ENCODE assay signal across 8 cellular contexts in the genomic region with DNA sequence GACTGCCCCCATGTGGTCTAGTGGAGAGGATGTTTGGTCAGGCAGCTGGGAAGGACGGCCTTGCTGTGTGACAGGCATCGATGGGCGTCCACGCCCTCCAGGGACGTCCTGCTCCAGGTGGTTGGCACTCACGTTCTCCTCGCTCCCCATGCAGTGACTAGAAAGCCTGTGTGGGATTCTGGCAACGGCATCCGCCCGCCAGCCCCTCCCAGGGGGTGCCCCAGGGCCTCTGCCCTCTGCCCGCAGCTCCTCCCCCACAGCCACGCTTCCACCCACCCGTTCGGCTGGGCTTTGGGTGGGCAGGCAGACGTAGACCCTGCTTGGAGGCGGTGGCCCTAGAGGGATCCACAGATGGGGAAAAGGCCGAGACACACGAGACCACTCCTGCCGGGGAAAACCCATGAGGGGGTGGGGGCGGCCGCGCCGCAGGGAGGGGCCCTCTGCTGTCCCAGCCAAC. TPM values are rescaled to one million over a fixed set of nuclear protein-coding genes. Genes with fewer than 3 reads are reported as not detected.
DNase-seq lines count a peak whose midpoint lies in the region; ATAC-seq, FAIRE-seq and TF ChIP-seq lines count a peak whose summit lies in the region.

No MANE protein-coding gene starts in this region.

- H3K36me3 Mint-ChIP-seq in activated T-cell treated with anti-CD3 and anti-CD28 coated beads, Interleukin-2, amount 50 U/mL, for 4 hours (ENCODE audit: insufficient read depth) = peaks cover 13% of the 10 kb centered on the region

- no peak overlapping the region for H3K9ac ChIP-seq in IMR-90 (ENCODE audit: low read depth, low read length)

- peak overlapping the region; percentile 76 for H3K4me3 Mint-ChIP-seq in activated T-cell treated with anti-CD3 and anti-CD28 coated beads, Interleukin-2, amount 50 U/mL, for 4 hours

- TF ChIP-seq RAD21 in IMR-90 (IDR thresholded peaks at IDR 0.05; ENCODE audit: low read length) = peak; percentile 22; the same call in 1 of the 2 replicates

- H3K27ac ChIP-seq in IMR-90 (ENCODE audit: insufficient read depth, low read length) (no peak overlapping the region), heart right ventricle (peak overlapping the region in 1 of 10 donors; percentile 88), small intestine (ENCODE audit: low read depth in 1 of 2, low read length in 1 of 2) (peak overlapping the region in 1 of 2 donors; percentile 49)

- CTCF ChIA-PET in IMR-90 (lab: Yijun Ruan, JAX) = no interaction called here

- TF ChIP-seq POLR2A in IMR-90 (IDR thresholded peaks at IDR 0.05; ENCODE audit: low read depth, low read length) = no peak

- dilution Hi-C loops in IMR-90 (cut with HindIII; ENCODE audit: low sequenced_read_pairs, unreplicated experiment) = no loop called here

- no peak for FAIRE-seq in small intestine (lab: Jason Lieb, UNC)

- H2AFZ ChIP-seq in IMR-90 (replicated peaks; ENCODE audit: low read length, poor library complexity) = no peak overlapping the region

- no peak overlapping the region for H3K18ac ChIP-seq in IMR-90 (ENCODE audit: low read depth, low read length)

- peaks cover 11% of the 10 kb centered on the region for H3K4me1 ChIP-seq in IMR-90 (ENCODE audit: control insufficient read depth, insufficient read depth, low read length)
- H3K4me1 ChIP-seq in heart right ventricle = peaks cover 1 to 36% (median 26%) of the 10 kb centered on the region in 9 donors
- H3K4me1 ChIP-seq in small intestine (ENCODE audit: control insufficient read depth in 2 of 2, insufficient read depth in 1 of 2, low read depth in 1 of 2, low read length in 1 of 2) = peaks cover 0 to 4% of the 10 kb centered on the region in 2 donors

- DNase-seq in DMS53 treated with DMSO at 0.1 percent for 48 hours (lab: John Stamatoyannopoulos, UW; ENCODE audit: unreplicated experiment) (peak; percentile 83), GM20000 (ENCODE audit: low spot score) (peak; percentile 88), IMR-90 (peak; percentile 13), heart right ventricle (peak in 1 of 2 donors; percentile 22), small intestine (peak; percentile 58), middle frontal gyrus (ENCODE audit: extremely low spot score, low spot score) (no peak), NCI-H69 (lab: John Stamatoyannopoulos, UW) (no peak)
- DNase-seq in activated T-cell treated with anti-CD3 and anti-CD28 coated beads, Interleukin-2, amount 50 U/mL, for 4 hours = peak; percentile 43

- H3K23ac ChIP-seq in IMR-90 (ENCODE audit: low read depth, low read length) = no peak overlapping the region

- no peak for ATAC-seq in IMR-90 (ENCODE audit: low read depth)
- ATAC-seq in activated T-cell treated with anti-CD3 and anti-CD28 coated beads, Interleukin-2, amount 50 U/mL, for 4 hours = peak; percentile 28 to 44
- peak in 6 of 8 donors; percentile 12 to 45 (median 34) for ATAC-seq in heart right ventricle

- in situ Hi-C loops in IMR-90 (cut with MboI; ENCODE audit: low sequenced_read_pairs) = no loop called here

- TF ChIP-seq CTCF in GM20000 (IDR thresholded peaks at IDR 0.05; ENCODE audit: extremely low read depth, missing control alignments) = no peak
- TF ChIP-seq CTCF in IMR-90 (conservative IDR thresholded peaks at IDR 0.05; ENCODE audit: low read depth, low read length) = peak; percentile 30
- TF ChIP-seq CTCF in heart right ventricle (IDR thresholded peaks at IDR 0.05) = peak in 5 of 9 donors; percentile 17 to 47 (median 29)

- peaks cover 2% of the 10 kb centered on the region; the same call in 1 of the 2 replicates for H3K9me1 ChIP-seq in IMR-90 (ENCODE audit: insufficient read depth, low read length)

- 78% methylated on average over 11 of the region's 23 CpGs; no CpG with 5 or more reads in 1 of the 2 experiments for WGBS in IMR-90 (ENCODE audit: extremely low coverage in 2 of 2, insufficient read length in 1 of 2), 2 experiments
- WGBS in heart right ventricle, 2 donors = 57 to 67% methylated on average over 23 of the region's 23 CpGs
- WGBS in small intestine, 3 donors = 8 to 24% (median 13%) methylated on average over 21 to 23 of the region's 23 CpGs

- H3K27me3 ChIP-seq in IMR-90 (ENCODE audit: control insufficient read depth, insufficient read depth, low read length) (peaks cover 9% of the 10 kb centered on the region), heart right ventricle (peaks cover 7 to 39% (median 15%) of the 10 kb centered on the region in 7 donors), small intestine (ENCODE audit: control insufficient read depth in 2 of 2, insufficient read depth in 2 of 2, low read length in 2 of 2) (peaks cover 0 to 4% of the 10 kb centered on the region in 2 donors)

- H3K4me2 ChIP-seq in IMR-90 (ENCODE audit: low read depth, low read length) = no peak overlapping the region

- H3K4me1 Mint-ChIP-seq in activated T-cell treated with anti-CD3 and anti-CD28 coated beads, Interleukin-2, amount 50 U/mL, for 4 hours (ENCODE audit: low read depth) = peaks cover 37% of the 10 kb centered on the region

- H2BK20ac ChIP-seq in IMR-90 (ENCODE audit: low read depth, low read length) = no peak overlapping the region

- no peaks in the 10 kb centered on the region for H3K9me3 Mint-ChIP-seq in activated T-cell treated with anti-CD3 and anti-CD28 coated beads, Interleukin-2, amount 50 U/mL, for 4 hours

- H3K36me3 ChIP-seq in IMR-90 (ENCODE audit: control insufficient read depth, insufficient read depth, low read length) (peaks cover 35% of the 10 kb centered on the region), heart right ventricle (peaks cover 0 to 45% (median 26%) of the 10 kb centered on the region in 9 donors), small intestine (ENCODE audit: control insufficient read depth in 2 of 2, insufficient read depth in 2 of 2, low read length in 2 of 2) (peaks cover 7 to 15% of the 10 kb centered on the region in 2 donors)

- no peak overlapping the region; the same call in 1 of the 2 replicates for H2AK5ac ChIP-seq in IMR-90 (ENCODE audit: low read depth, low read length)

- H3K4ac ChIP-seq in IMR-90 (ENCODE audit: low read depth, low read length) = no peak overlapping the region

- H2BK5ac ChIP-seq in IMR-90 (ENCODE audit: low read depth, low read length, poor library complexity, severe bottlenecking) = no peak overlapping the region

- H2AK9ac ChIP-seq in IMR-90 (replicated peaks; ENCODE audit: low read depth, low read length, poor library complexity) = no peak overlapping the region

- H3K27me3 Mint-ChIP-seq in activated T-cell treated with anti-CD3 and anti-CD28 coated beads, Interleukin-2, amount 50 U/mL, for 4 hours (ENCODE audit: low read depth) = no peaks in the 10 kb centered on the region

- intact Hi-C loops in IMR-90 (cut with micrococcal nuclease) (no loop called here), heart right ventricle (cut with DNase I) (no loop called here)

- no peak overlapping the region for H3K4me3 ChIP-seq in IMR-90 (ENCODE audit: insufficient read depth, low read depth, low read length)
- peak overlapping the region in 8 of 10 donors; percentile 29 to 65 (median 52) for H3K4me3 ChIP-seq in heart right ventricle
- H3K4me3 ChIP-seq in small intestine (ENCODE audit: low read depth in 1 of 2, low read length in 2 of 2) = peak overlapping the region in 1 of 2 donors; percentile 61

- no peaks in the 10 kb centered on the region for H3K79me1 ChIP-seq in IMR-90 (ENCODE audit: low read depth in 1 of 2, low read length in 2 of 2)

- H4K20me1 ChIP-seq in IMR-90 (ENCODE audit: insufficient read depth, low read length) = peaks cover 5% of the 10 kb centered on the region; the same call in 1 of the 2 replicates

- no peak overlapping the region for H4K8ac ChIP-seq in IMR-90 (ENCODE audit: low read depth in 2 of 2, low read length in 2 of 2)

- H3K56ac ChIP-seq in IMR-90 (ENCODE audit: extremely low read depth, insufficient read depth, low read length) = no peak overlapping the region

- no peak overlapping the region for H4K5ac ChIP-seq in IMR-90 (ENCODE audit: low read depth, low read length)

- no peak overlapping the region for H2BK120ac ChIP-seq in IMR-90 (ENCODE audit: low read depth, low read length)

- BruUV-seq in IMR-90 (replicated peaks; lab: Mats Ljungman, UMichigan) = no TSS peak

- no peak overlapping the region for H3K14ac ChIP-seq in IMR-90 (replicated peaks; ENCODE audit: low read depth, low read length)

- no peaks in the 10 kb centered on the region for H3K9me3 ChIP-seq in IMR-90 (ENCODE audit: control insufficient read depth, insufficient read depth, low read length)
- H3K9me3 ChIP-seq in heart right ventricle = no peaks in the 10 kb centered on the region
- H3K9me3 ChIP-seq in small intestine (ENCODE audit: control insufficient read depth, low read depth) = no peaks in the 10 kb centered on the region

- H2BK15ac ChIP-seq in IMR-90 (ENCODE audit: low read depth, low read length) = no peak overlapping the region

- H4K91ac ChIP-seq in IMR-90 (ENCODE audit: insufficient read depth, low read depth, low read length) = no peak overlapping the region

- POLR2A ChIA-PET in IMR-90 (lab: Charles Lee; ENCODE audit: unreplicated experiment) = no interaction called here

RNA-seq across cellular contexts. Expression of a gene that starts 4.7 kb away (rescaled TPM):
- total RNA-seq in IMR-90 (2012; rRNA removed) (not detected in 2 replicates), heart right ventricle (not detected)
- polyA plus RNA-seq in IMR-90 (2012; rRNA removed) (0.09 TPM in 1 of 2 replicates, not detected in the other), heart right ventricle (not detected), small intestine (under 1 TPM in 1 of 3 donors, not detected in 2; 0.19 TPM)
- 0.12 TPM in 1 of 2 replicates, not detected in the other for polyA plus RNA-seq in IMR-90 (2012; cell fraction: cytosol; rRNA removed)
- polyA plus RNA-seq in IMR-90 (2012; cell fraction: nucleus; rRNA removed; ENCODE audit: low replicate concordance) = 0.71 and 1.6 TPM in 2 replicates
- not detected for total RNA-seq in activated T-cell treated with anti-CD3 and anti-CD28 coated beads, Interleukin-2, amount 50 U/mL, for 4 hours

RNA-seq across cellular contexts. Expression of a gene that starts 17.1 kb away (rescaled TPM):
- 65.6 and 90.5 TPM in 2 replicates for total RNA-seq in IMR-90 (2012; rRNA removed)
- polyA plus RNA-seq in IMR-90 (2012; rRNA removed) = 169 and 228 TPM in 2 replicates
- 205 and 351 TPM in 2 replicates for polyA plus RNA-seq in IMR-90 (2012; cell fraction: cytosol; rRNA removed)
- polyA plus RNA-seq in IMR-90 (2012; cell fraction: nucleus; rRNA removed; ENCODE audit: low replicate concordance) = 119 and 281 TPM in 2 replicates
- 100 to 1,000 TPM; 110 to 147 (median 117) TPM for total RNA-seq in activated T-cell treated with anti-CD3 and anti-CD28 coated beads, Interleukin-2, amount 50 U/mL, for 4 hours
- 100 to 1,000 TPM in 1 of 10 donors, 10 to 100 TPM in 9; 13.0 to 117 (median 27.7) TPM for total RNA-seq in heart right ventricle
- 10 to 100 TPM; 72.2 to 90.0 TPM for polyA plus RNA-seq in heart right ventricle
- 100 to 1,000 TPM in 2 of 3 donors, 10 to 100 TPM in 1; 61.1 to 320 (median 140) TPM for polyA plus RNA-seq in small intestine

RNA-seq across cellular contexts. Expression of a gene that starts 29.2 kb away (rescaled TPM):
- total RNA-seq in IMR-90 (2012; rRNA removed) (17.2 and 18.3 TPM in 2 replicates), heart right ventricle (10 to 100 TPM; 15.5 to 25.5 (median 20.2) TPM)
- polyA plus RNA-seq in IMR-90 (2012; rRNA removed) (28.4 and 33.1 TPM in 2 replicates), heart right ventricle (10 to 100 TPM; 34.1 to 36.3 TPM), small intestine (100 to 1,000 TPM in 1 of 3 donors, 10 to 100 TPM in 2; 28.4 to 115 (median 40.3) TPM)
- polyA plus RNA-seq in IMR-90 (2012; cell fraction: cytosol; rRNA removed) = 28.1 and 45.4 TPM in 2 replicates
- polyA plus RNA-seq in IMR-90 (2012; cell fraction: nucleus; rRNA removed; ENCODE audit: low replicate concordance) = 63.8 and 197 TPM in 2 replicates
- 10 to 100 TPM; 39.0 to 49.2 (median 44.4) TPM for total RNA-seq in activated T-cell treated with anti-CD3 and anti-CD28 coated beads, Interleukin-2, amount 50 U/mL, for 4 hours

RNA-seq across cellular contexts. Expression of a gene that starts 52.6 kb away (rescaled TPM):
- not detected in 2 replicates for total RNA-seq in IMR-90 (2012; rRNA removed)
- polyA plus RNA-seq in IMR-90 (2012; rRNA removed) = 0.21 and 0.34 TPM in 2 replicates
- polyA plus RNA-seq in IMR-90 (2012; cell fraction: cytosol; rRNA removed) = 0.19 and 0.21 TPM in 2 replicates
- polyA plus RNA-seq in IMR-90 (2012; cell fraction: nucleus; rRNA removed; ENCODE audit: low replicate concordance) = 0.11 and 0.23 TPM in 2 replicates
- total RNA-seq in activated T-cell treated with anti-CD3 and anti-CD28 coated beads, Interleukin-2, amount 50 U/mL, for 4 hours = 1 to 10 TPM in 2 of 3 donors, under 1 TPM in 1; 0.90 to 1.3 (median 1.2) TPM
- total RNA-seq in heart right ventricle = 1 to 10 TPM in 7 of 10 donors, under 1 TPM in 3; 0.21 to 8.6 (median 1.1) TPM
- polyA plus RNA-seq in heart right ventricle = 1 to 10 TPM; 2.3 to 4.5 TPM
- polyA plus RNA-seq in small intestine = 1 to 10 TPM in 1 of 3 donors, under 1 TPM in 2; 0.45 to 3.2 (median 0.72) TPM

Comparison
In these comparisons a context has a peak if more than half of its experiments do, and no peak if none do; other contexts are left out.
1. DNase-seq: peak in DMS53 treated with DMSO at 0.1 percent for 48 hours (single experiment), GM20000 (single experiment), IMR-90 (single experiment), activated T-cell treated with anti-CD3 and anti-CD28 coated beads, Interleukin-2, amount 50 U/mL, for 4 hours (single experiment) and small intestine (single experiment); none in middle frontal gyrus (single experiment) and NCI-H69 (single experiment).